1 cellular context compared by ENCODE assay signal in the genomic region with DNA sequence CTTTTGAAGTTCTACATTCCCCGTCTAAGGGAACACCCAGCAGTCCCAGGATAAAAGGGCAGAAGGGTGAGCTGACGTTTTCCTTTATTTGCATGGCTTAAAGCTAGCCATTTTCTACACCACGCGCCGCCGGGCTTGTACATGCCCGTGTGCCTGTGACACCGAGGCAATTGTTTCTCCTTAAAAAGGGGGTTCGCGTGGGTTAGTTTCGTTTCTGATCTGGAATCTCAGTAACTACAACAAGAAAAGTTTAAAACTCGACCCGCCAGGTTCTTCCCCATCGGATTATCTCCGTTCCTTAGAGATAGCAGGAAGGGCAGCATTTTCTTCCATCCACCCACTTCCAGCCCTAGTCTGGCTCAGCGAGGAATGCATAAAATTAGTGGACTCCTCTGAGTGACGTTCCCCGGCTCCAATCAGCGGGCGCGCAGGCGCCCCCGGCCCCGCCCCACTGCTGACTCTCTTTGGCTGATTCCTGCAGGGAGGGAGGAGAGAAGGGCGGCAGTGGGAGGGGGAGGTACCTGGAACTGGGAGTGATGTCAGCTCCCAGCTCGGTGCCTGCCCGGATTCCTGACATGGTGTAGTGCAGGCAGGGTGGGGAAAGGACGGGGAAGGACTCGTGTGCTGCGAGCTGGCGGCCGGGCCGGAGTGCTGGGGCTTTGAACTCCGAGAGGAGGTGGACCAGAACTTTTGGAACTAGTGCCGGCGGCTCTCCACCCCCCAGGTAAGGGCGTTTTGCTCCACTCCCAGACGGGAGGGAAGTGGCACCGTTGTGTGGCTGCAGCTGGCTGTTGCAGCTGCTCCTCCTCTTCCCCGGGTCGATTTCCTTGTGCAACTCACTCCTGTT.
A peak's percentile ranks its signal among the peaks of the same experiment; 100 is the strongest.
TF ChIP-seq lines count a peak whose summit lies in the region.

PPFIBP1 (plus strand) TSS at position 565 of the 847 bp plus-strand sequence. CDS start 109,191 bp downstream, outside the sequence.

TF ChIP-seq in K562, 482 proteins besides CTCF, POLR2A, EP300 and RAD21 (continued from another document and continues in another):
- TF ChIP-seq CEBPZ (IDR thresholded peaks at IDR 0.05; ENCODE audit: borderline replicate concordance, low read depth, low read length): peak; percentile 41; the same call in 1 of the 2 replicates
- TF ChIP-seq MAZ (CRISPR knock-in tag; conservative IDR thresholded peaks at IDR 0.05 in 1 of 2, IDR thresholded peaks at IDR 0.05 in 1 of 2): peak; percentile 68 to 90
- TF ChIP-seq HDAC1 (IDR thresholded peaks at IDR 0.05): peak in 1 of 2 experiments; percentile 41; a peak in 1 of 4 replicates
- peak; percentile 64 for TF ChIP-seq NEUROD1 (IDR thresholded peaks at IDR 0.05; ENCODE audit: borderline replicate concordance, low read depth, low read length, partially characterized antibody)
- peak in 1 of 3 experiments; percentile 33; a peak in 1 of 6 replicates for TF ChIP-seq ZBTB11 (CRISPR knock-in tag; IDR thresholded peaks at IDR 0.05)
- TF ChIP-seq, protein P1, sequence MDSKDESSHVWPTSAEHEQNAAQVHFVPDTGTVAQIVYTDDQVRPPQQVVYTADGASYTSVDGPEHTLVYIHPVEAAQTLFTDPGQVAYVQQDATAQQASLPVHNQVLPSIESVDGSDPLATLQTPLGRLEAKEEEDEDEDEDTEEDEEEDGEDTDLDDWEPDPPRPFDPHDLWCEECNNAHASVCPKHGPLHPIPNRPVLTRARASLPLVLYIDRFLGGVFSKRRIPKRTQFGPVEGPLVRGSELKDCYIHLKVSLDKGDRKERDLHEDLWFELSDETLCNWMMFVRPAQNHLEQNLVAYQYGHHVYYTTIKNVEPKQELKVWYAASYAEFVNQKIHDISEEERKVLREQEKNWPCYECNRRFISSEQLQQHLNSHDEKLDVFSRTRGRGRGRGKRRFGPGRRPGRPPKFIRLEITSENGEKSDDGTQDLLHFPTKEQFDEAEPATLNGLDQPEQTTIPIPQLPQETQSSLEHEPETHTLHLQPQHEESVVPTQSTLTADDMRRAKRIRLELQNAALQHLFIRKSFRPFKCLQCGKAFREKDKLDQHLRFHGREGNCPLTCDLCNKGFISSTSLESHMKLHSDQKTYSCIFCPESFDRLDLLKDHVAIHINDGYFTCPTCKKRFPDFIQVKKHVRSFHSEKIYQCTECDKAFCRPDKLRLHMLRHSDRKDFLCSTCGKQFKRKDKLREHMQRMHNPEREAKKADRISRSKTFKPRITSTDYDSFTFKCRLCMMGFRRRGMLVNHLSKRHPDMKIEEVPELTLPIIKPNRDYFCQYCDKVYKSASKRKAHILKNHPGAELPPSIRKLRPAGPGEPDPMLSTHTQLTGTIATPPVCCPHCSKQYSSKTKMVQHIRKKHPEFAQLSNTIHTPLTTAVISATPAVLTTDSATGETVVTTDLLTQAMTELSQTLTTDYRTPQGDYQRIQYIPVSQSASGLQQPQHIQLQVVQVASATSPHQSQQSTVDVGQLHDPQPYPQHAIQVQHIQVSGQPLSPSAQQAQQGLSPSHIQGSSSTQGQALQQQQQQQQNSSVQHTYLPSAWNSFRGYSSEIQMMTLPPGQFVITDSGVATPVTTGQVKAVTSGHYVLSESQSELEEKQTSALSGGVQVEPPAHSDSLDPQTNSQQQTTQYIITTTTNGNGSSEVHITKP (IDR thresholded peaks at IDR 0.05; ENCODE audit: partially characterized antibody): peak; percentile 86
- TF ChIP-seq TRIM25 (IDR thresholded peaks at IDR 0.05; ENCODE audit: borderline replicate concordance): no peak
- peak; percentile 90 for TF ChIP-seq NFYB (IDR thresholded peaks at IDR 0.05; ENCODE audit: extremely low read depth, insufficient read length)
- TF ChIP-seq PKNOX1 (IDR thresholded peaks at IDR 0.05): peak; percentile 99
- TF ChIP-seq, protein P2, sequence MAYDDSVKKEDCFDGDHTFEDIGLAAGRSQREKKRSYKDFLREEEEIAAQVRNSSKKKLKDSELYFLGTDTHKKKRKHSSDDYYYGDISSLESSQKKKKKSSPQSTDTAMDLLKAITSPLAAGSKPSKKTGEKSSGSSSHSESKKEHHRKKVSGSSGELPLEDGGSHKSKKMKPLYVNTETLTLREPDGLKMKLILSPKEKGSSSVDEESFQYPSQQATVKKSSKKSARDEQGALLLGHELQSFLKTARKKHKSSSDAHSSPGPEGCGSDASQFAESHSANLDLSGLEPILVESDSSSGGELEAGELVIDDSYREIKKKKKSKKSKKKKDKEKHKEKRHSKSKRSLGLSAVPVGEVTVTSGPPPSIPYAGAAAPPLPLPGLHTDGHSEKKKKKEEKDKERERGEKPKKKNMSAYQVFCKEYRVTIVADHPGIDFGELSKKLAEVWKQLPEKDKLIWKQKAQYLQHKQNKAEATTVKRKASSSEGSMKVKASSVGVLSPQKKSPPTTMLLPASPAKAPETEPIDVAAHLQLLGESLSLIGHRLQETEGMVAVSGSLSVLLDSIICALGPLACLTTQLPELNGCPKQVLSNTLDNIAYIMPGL (CRISPR knock-in tag; IDR thresholded peaks at IDR 0.05): no peak
- TF ChIP-seq OTX1 (CRISPR knock-in tag; IDR thresholded peaks at IDR 0.05): 0 out of 2 replicates have a peak, but pooled peaks have one; percentile 36
- TF ChIP-seq FOXP1 (CRISPR knock-in tag; IDR thresholded peaks at IDR 0.05): no peak
- TF ChIP-seq, protein P3, sequence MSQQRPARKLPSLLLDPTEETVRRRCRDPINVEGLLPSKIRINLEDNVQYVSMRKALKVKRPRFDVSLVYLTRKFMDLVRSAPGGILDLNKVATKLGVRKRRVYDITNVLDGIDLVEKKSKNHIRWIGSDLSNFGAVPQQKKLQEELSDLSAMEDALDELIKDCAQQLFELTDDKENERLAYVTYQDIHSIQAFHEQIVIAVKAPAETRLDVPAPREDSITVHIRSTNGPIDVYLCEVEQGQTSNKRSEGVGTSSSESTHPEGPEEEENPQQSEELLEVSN (IDR thresholded peaks at IDR 0.05; ENCODE audit: borderline replicate concordance in 1 of 2, extremely low read depth in 1 of 2, insufficient read depth in 1 of 2, insufficient read length in 1 of 2, low read depth in 1 of 2, low read length in 1 of 2, poor library complexity in 1 of 2, severe bottlenecking in 1 of 2): peak in 1 of 2 experiments; percentile 3
- TF ChIP-seq YY1 (IDR thresholded peaks at IDR 0.05; ENCODE audit: borderline replicate concordance in 1 of 3, control insufficient read depth in 1 of 3, extremely low read depth in 1 of 3, insufficient read depth in 3 of 3, insufficient read length in 1 of 3, insufficient replicate concordance in 2 of 3, low read depth in 1 of 3, low read length in 2 of 3): peak in 1 of 3 experiments; percentile 19
- no peak for TF ChIP-seq TRIM24 (IDR thresholded peaks at IDR 0.05)
- TF ChIP-seq TFAP4 (CRISPR knock-in tag; IDR thresholded peaks at IDR 0.05; ENCODE audit: borderline replicate concordance): peak; percentile 45; the same call in 1 of the 2 replicates
- TF ChIP-seq THRAP3 (IDR thresholded peaks at IDR 0.05; ENCODE audit: borderline replicate concordance): no peak
- peak; percentile 36; the same call in 1 of the 2 replicates for TF ChIP-seq PHF8 (IDR thresholded peaks at IDR 0.05; ENCODE audit: borderline replicate concordance, low read length)
- peak; percentile 50; the same call in 1 of the 2 replicates for TF ChIP-seq SP1 (CRISPR knock-in tag; IDR thresholded peaks at IDR 0.05)
- no peak for TF ChIP-seq ZNF324 (CRISPR knock-in tag; IDR thresholded peaks at IDR 0.05)
- TF ChIP-seq CHD2 (IDR thresholded peaks at IDR 0.05; ENCODE audit: low read depth, low read length): peak; percentile 59
- peak; percentile 58 for TF ChIP-seq EGR1 (conservative IDR thresholded peaks at IDR 0.05)
- TF ChIP-seq SMARCE1 (IDR thresholded peaks at IDR 0.05): 0 out of 2 replicates have a peak, but pooled peaks have one; percentile 51
- TF ChIP-seq, protein P4, sequence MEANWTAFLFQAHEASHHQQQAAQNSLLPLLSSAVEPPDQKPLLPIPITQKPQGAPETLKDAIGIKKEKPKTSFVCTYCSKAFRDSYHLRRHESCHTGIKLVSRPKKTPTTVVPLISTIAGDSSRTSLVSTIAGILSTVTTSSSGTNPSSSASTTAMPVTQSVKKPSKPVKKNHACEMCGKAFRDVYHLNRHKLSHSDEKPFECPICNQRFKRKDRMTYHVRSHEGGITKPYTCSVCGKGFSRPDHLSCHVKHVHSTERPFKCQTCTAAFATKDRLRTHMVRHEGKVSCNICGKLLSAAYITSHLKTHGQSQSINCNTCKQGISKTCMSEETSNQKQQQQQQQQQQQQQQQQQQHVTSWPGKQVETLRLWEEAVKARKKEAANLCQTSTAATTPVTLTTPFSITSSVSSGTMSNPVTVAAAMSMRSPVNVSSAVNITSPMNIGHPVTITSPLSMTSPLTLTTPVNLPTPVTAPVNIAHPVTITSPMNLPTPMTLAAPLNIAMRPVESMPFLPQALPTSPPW (CRISPR knock-in tag; IDR thresholded peaks at IDR 0.05): peak; percentile 89
- TF ChIP-seq, protein P5, sequence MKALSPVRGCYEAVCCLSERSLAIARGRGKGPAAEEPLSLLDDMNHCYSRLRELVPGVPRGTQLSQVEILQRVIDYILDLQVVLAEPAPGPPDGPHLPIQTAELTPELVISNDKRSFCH (CRISPR knock-in tag; IDR thresholded peaks at IDR 0.05): no peak
- TF ChIP-seq, protein P5 (tag; IDR thresholded peaks at IDR 0.05): 0 out of 2 replicates have a peak, but pooled peaks have one; percentile 8
- peak; percentile 32 for TF ChIP-seq KDM5B (IDR thresholded peaks at IDR 0.05; ENCODE audit: insufficient replicate concordance, low read depth, low read length)
- TF ChIP-seq CTBP1 (IDR thresholded peaks at IDR 0.05; ENCODE audit: borderline replicate concordance): peak; percentile 79
- peak; percentile 61 for TF ChIP-seq POLR2H (tag; IDR thresholded peaks at IDR 0.05; ENCODE audit: low read depth)
- TF ChIP-seq ZNF121 (CRISPR knock-in tag; conservative IDR thresholded peaks at IDR 0.05): no peak
